Comparison of ENCODE assay signal across 18 cellular contexts in the genomic region with DNA sequence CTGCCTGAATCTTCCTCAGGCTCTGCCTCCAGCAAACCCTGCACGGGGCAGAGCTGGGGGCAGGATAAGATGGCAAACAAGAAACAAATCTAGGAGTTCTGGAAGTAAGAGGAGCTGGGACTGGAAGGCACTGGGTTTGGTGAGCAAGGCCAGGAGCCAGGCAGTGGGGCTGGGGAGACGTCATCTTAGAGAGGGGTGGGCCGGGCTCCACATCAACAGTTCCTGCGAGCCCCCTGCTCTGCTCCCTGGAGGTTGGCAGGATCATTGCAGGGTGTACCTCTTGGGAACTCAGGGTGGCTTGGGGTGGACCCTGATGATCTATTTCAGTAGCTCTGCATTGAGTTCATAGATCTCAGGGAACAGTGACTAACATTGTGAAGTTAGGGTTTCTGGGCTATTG.
"Had no signal": no experiment of that assay in that cellular context is flagged by ENCODE, and none has a peak within 500 bp of the region (broad histone marks: within the 10 kb centered on the region; RNA-seq: fewer than 3 reads in every experiment).

No MANE protein-coding gene starts in this region.

- H3K4me3 ChIP-seq: esophagus muscularis mucosa, hepatocyte, smooth muscle cell, thoracic aorta had no signal

- H3K4me1 Mint-ChIP-seq: activated CD4-positive, alpha-beta T cell treated with anti-CD3 and anti-CD28 coated beads for 36 hours; activated CD8-positive, alpha-beta memory T cell treated with anti-CD3 and anti-CD28 coated beads, Interleukin-2, amount 10 ng/mL, durations not matched to agents 7 days and 5 days; memory B cell; natural killer cell had no signal

- FAIRE-seq: astrocyte had no signal

- H3K36me3 ChIP-seq: esophagus muscularis mucosa, thoracic aorta had no signal

- H3K79me2 ChIP-seq: hepatocyte had no signal

- H3K27ac ChIP-seq: esophagus muscularis mucosa, hepatocyte, thoracic aorta had no signal

- H3K27ac Mint-ChIP-seq: activated CD4-positive, alpha-beta memory T cell treated with anti-CD3 and anti-CD28 coated beads for 36 hours; activated CD4-positive, alpha-beta T cell treated with anti-CD3 and anti-CD28 coated beads for 36 hours; activated CD8-positive, alpha-beta memory T cell treated with anti-CD3 and anti-CD28 coated beads, Interleukin-2, amount 10 ng/mL, durations not matched to agents 7 days and 5 days; activated T-cell treated with anti-CD3 and anti-CD28 coated beads, Interleukin-2, amount 50 U/mL, for 24 hours; memory B cell; natural killer cell; stimulated activated naive CD8-positive, alpha-beta T cell treated with anti-CD3 and anti-CD28 coated beads, Interleukin-15, Interleukin-2, amounts not matched to agents 100 ng/mL and 50 ng/mL, for 24 hours had no signal

- H3K4me2 ChIP-seq: hepatocyte, smooth muscle cell had no signal

- ATAC-seq: activated CD4-positive, alpha-beta T cell treated with anti-CD3 and anti-CD28 coated beads for 36 hours; activated CD8-positive, alpha-beta memory T cell treated with anti-CD3 and anti-CD28 coated beads, Interleukin-2, amount 10 ng/mL, durations not matched to agents 7 days and 5 days; left ventricle myocardium superior; natural killer cell; right cardiac atrium had no signal

- H2AFZ ChIP-seq: hepatocyte had no signal

- H3K9me3 ChIP-seq: esophagus muscularis mucosa, thoracic aorta had no signal

- H3K9me3 Mint-ChIP-seq: activated CD4-positive, alpha-beta memory T cell treated with anti-CD3 and anti-CD28 coated beads for 36 hours; activated T-cell treated with anti-CD3 and anti-CD28 coated beads, Interleukin-2, amount 50 U/mL, for 24 hours; memory B cell; stimulated activated naive CD8-positive, alpha-beta T cell treated with anti-CD3 and anti-CD28 coated beads, Interleukin-15, Interleukin-2, amounts not matched to agents 100 ng/mL and 50 ng/mL, for 24 hours had no signal

- H3K27me3 ChIP-seq: hepatocyte had no signal

- DNase-seq: activated CD4-positive, alpha-beta memory T cell treated with anti-CD3 and anti-CD28 coated beads for 36 hours; activated CD4-positive, alpha-beta T cell treated with anti-CD3 and anti-CD28 coated beads for 36 hours; activated CD8-positive, alpha-beta memory T cell treated with anti-CD3 and anti-CD28 coated beads, Interleukin-2, amount 10 ng/mL, durations not matched to agents 7 days and 5 days; activated effector memory CD4-positive, alpha-beta T cell treated with Interleukin-2 at 50 U/mL for 16 hours; activated naive CD4-positive, alpha-beta T cell treated with anti-CD3 and anti-CD28 coated beads, Interleukin-2, amount 50 U/mL, for 16 hours; activated T-cell treated with anti-CD3 and anti-CD28 coated beads, Interleukin-2, amount 50 U/mL, for 24 hours; kidney glomerular epithelial cell; left ventricle myocardium superior; natural killer cell; nucleus accumbens; right cardiac atrium had no signal

- H3K36me3 Mint-ChIP-seq: activated CD4-positive, alpha-beta memory T cell treated with anti-CD3 and anti-CD28 coated beads for 36 hours; activated CD8-positive, alpha-beta memory T cell treated with anti-CD3 and anti-CD28 coated beads, Interleukin-2, amount 10 ng/mL, durations not matched to agents 7 days and 5 days; memory B cell; natural killer cell had no signal

- H3K27me3 Mint-ChIP-seq: activated CD4-positive, alpha-beta memory T cell treated with anti-CD3 and anti-CD28 coated beads for 36 hours; activated CD8-positive, alpha-beta memory T cell treated with anti-CD3 and anti-CD28 coated beads, Interleukin-2, amount 10 ng/mL, durations not matched to agents 7 days and 5 days; activated T-cell treated with anti-CD3 and anti-CD28 coated beads, Interleukin-2, amount 50 U/mL, for 24 hours had no signal

- H3K4me3 Mint-ChIP-seq: activated CD4-positive, alpha-beta memory T cell treated with anti-CD3 and anti-CD28 coated beads for 36 hours; activated CD4-positive, alpha-beta T cell treated with anti-CD3 and anti-CD28 coated beads for 36 hours; activated CD8-positive, alpha-beta memory T cell treated with anti-CD3 and anti-CD28 coated beads, Interleukin-2, amount 10 ng/mL, durations not matched to agents 7 days and 5 days; activated T-cell treated with anti-CD3 and anti-CD28 coated beads, Interleukin-2, amount 50 U/mL, for 24 hours; memory B cell; natural killer cell; stimulated activated naive CD8-positive, alpha-beta T cell treated with anti-CD3 and anti-CD28 coated beads, Interleukin-15, Interleukin-2, amounts not matched to agents 100 ng/mL and 50 ng/mL, for 24 hours had no signal
